Comparison of ENCODE assay signal across 8 cellular contexts in genomic region chr6:42043787-42044475, GRCh38. TPM values are rescaled to one million over a fixed set of nuclear protein-coding genes. Genes with fewer than 3 reads are reported as not detected.
DNase-seq lines count a peak whose midpoint lies in the region; ATAC-seq, FAIRE-seq and TF ChIP-seq lines count a peak whose summit lies in the region.

No MANE protein-coding gene starts in this region.

- H3K27me3 ChIP-seq in bronchial epithelial cell (ENCODE audit: control insufficient read depth, insufficient read depth, low read length): no peaks in the 10 kb centered on the region

- no peak for FAIRE-seq in bronchial epithelial cell (lab: Jason Lieb, UNC)

- peak; percentile 87 for DNase-seq in GM12865 (ENCODE audit: low read depth)
- peak; percentile 65 for DNase-seq in NCI-H345 treated with DMSO at 0.1 percent for 48 hours (lab: John Stamatoyannopoulos, UW; ENCODE audit: unreplicated experiment)
- peak; percentile 89 for DNase-seq in activated CD4-positive, CD25-positive, alpha-beta regulatory T cell treated with anti-CD3 and anti-CD28 coated beads, Interleukin-2, amount 50 U/mL, for 16 hours (ENCODE audit: low read depth, low spot score)
- DNase-seq in bronchial epithelial cell (ENCODE audit: low read depth): peak; percentile 64
- DNase-seq in kidney glomerular epithelial cell (lab: John Stamatoyannopoulos, UW): peak; percentile 86
- peak; percentile 90 to 97 (median 94) for DNase-seq in stimulated activated CD4-positive, alpha-beta T cell treated with anti-CD3 and anti-CD28 coated beads, Interleukin-1b, Interleukin-23, amount 100 ng/mL, for 24 hours (ENCODE audit: low read depth in 4 of 4, low spot score in 1 of 4)

- ATAC-seq in HG03159 (IDR thresholded peaks at IDR 0.05; ENCODE audit: unreplicated experiment): peak; percentile 54
- ATAC-seq in HG03039 (IDR thresholded peaks at IDR 0.05; ENCODE audit: unreplicated experiment): no peak

- TF ChIP-seq CTCF in GM12865 (IDR thresholded peaks at IDR 0.05; ENCODE audit: insufficient read depth, low read depth, low read length, missing control alignments) (peak; percentile 96), bronchial epithelial cell (IDR thresholded peaks at IDR 0.05; ENCODE audit: insufficient read depth, low read length, severe bottlenecking) (peak; percentile 93)

- H3K4me3 ChIP-seq in GM12865 (ENCODE audit: low read depth, low read length) (no peak overlapping the region), bronchial epithelial cell (ENCODE audit: low read depth, low read length) (no peak overlapping the region)

- peaks cover 6% of the 10 kb centered on the region for H3K36me3 ChIP-seq in bronchial epithelial cell (ENCODE audit: control insufficient read depth, insufficient read depth, low read length)

RNA-seq across cellular contexts. Expression of gene TAF8, which starts 6.4 kb away (rescaled TPM):
- 10.5 and 12.6 TPM in 2 replicates for total RNA-seq in bronchial epithelial cell
